Comparison of ENCODE assay signal across 9 cellular contexts in the genomic region with DNA sequence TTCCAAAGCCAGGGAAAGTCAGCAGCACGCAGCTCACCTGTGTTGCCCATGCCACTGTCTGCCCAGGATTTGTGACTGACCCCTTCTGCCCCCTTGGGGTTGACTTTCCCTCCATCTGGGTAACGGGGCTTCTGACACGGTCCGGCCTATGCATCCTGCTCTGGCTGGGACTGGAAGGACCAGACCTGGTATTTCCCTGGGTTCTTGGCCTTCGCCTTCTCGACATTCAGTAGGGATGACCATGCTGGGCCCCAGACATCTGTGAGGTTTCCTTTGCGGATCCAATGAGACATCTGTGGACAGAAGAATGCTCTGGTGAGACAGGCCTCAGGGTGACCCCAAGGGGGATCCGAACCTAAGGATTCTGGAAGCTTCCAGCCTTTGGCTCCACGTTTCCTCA. TPM values are rescaled to one million over a fixed set of nuclear protein-coding genes. Genes with fewer than 3 reads are reported as not detected.
"Had no signal": no experiment of that assay in that cellular context is flagged by ENCODE, and none has a peak within 500 bp of the region (broad histone marks: within the 10 kb centered on the region; RNA-seq: fewer than 3 reads in every experiment).

No MANE protein-coding gene starts in this region.

- H3K27ac ChIP-seq: GM23248 had no signal

- FAIRE-seq: HTR-8/SVneo, K562 had no signal

- DNase-seq: GM23248, GOT3, H7, HFFc6, IMR-90 had no signal

- H3K4me3 ChIP-seq: GM23248, HAP-1, K562 had no signal

- H3K9me3 ChIP-seq: HAP-1 had no signal

- H3K4me1 ChIP-seq: HAP-1 had no signal

- H3K36me3 ChIP-seq: HAP-1 had no signal

- H3K9ac ChIP-seq: GM23248 had no signal

RNA-seq across cellular contexts. Expression of a gene that starts 34.2 kb away (rescaled TPM):
- total RNA-seq: GM23248, H7, HFFc6, HT-29, IMR-90, K562 had no signal
- polyA plus RNA-seq: GM23248, IMR-90, K562 had no signal
